In the genomic region with DNA sequence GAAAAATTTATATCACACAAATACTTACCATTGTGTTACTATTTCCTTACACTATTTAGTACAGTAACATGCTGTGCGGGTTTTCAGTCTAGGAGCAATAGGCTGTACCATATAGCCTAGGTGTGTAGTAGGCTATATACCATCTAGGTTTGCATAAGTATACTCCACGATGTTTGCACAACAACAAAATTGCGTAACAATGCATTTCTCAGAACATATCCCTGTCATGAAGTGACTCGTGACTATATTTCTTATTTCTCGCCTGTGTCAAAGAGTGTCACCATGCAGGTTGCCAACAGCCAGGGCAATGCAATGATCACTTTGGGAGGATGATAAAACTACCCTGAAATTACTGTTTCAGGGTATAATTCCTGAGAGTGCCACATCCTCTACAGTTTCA, we compare ENCODE assay signal across 30 cellular contexts.
"Had no signal": no experiment of that assay in that cellular context is flagged by ENCODE, and none has a peak within 500 bp of the region (broad histone marks: within the 10 kb centered on the region; RNA-seq: fewer than 3 reads in every experiment).

No MANE protein-coding gene starts in this region.

- FAIRE-seq: astrocyte, colon had no signal

- H3K9me3 ChIP-seq: gastrocnemius medialis had no signal

- H3K27me3 ChIP-seq: brain microvascular endothelial cell, foreskin keratinocyte, gastrocnemius medialis, heart left ventricle had no signal

- DNase-seq: activated CD4-positive, alpha-beta memory T cell treated with anti-CD3 and anti-CD28 coated beads for 36 hours; activated CD4-positive, alpha-beta T cell treated with anti-CD3 and anti-CD28 coated beads for 36 hours; activated CD4-positive, alpha-beta T cell treated with anti-CD3 and anti-CD28 coated beads, Interleukin-2, amount 10 ng/mL, durations not matched to agents 24 days and 14 days; activated CD4-positive, CD25-positive, alpha-beta regulatory T cell; activated CD4-positive, CD25-positive, alpha-beta regulatory T cell treated with anti-CD3 and anti-CD28 coated beads, Interleukin-2, amount 50 U/mL, for 72 hours; activated CD8-positive, alpha-beta memory T cell treated with anti-CD3 and anti-CD28 coated beads, Interleukin-2, amount 10 ng/mL, durations not matched to agents 7 days and 5 days; activated CD8-positive, alpha-beta memory T cell treated with anti-CD3 and anti-CD28 coated beads, Interleukin-2, amount 50 U/mL, for 4 hours; activated CD8-positive, alpha-beta T cell treated with anti-CD3 and anti-CD28 coated beads, Interleukin-2, amount 10 ng/mL, durations not matched to agents 7 days and 5 days; activated effector memory CD4-positive, alpha-beta T cell treated with anti-CD3 and anti-CD28 coated beads, Interleukin-2, amount 50 U/mL, for 16 hours; activated naive CD4-positive, alpha-beta T cell treated with anti-CD3 and anti-CD28 coated beads, Interleukin-2, amount 50 U/mL, for 16 hours; activated naive CD4-positive, alpha-beta T cell treated with Interleukin-2 at 50 U/mL for 16 hours; activated T-cell treated with anti-CD3 and anti-CD28 coated beads, Interleukin-2, amount 50 U/mL, for 1 hour; activated T-cell treated with anti-CD3 and anti-CD28 coated beads, Interleukin-2, amount 50 U/mL, for 48 hours; amniotic stem cell; anterior cingulate cortex; brain microvascular endothelial cell; caudate nucleus; cortex of kidney; dermis blood vessel endothelial cell; effector CD4-positive, alpha-beta T cell; effector memory CD8-positive, alpha-beta T cell; foreskin keratinocyte; gastrocnemius medialis; glutamatergic neuron; heart left ventricle; T-helper 1 cell; T-helper 2 cell had no signal

- H3K4me3 ChIP-seq: gastrocnemius medialis, heart left ventricle had no signal

- H3K27ac ChIP-seq: brain microvascular endothelial cell, foreskin keratinocyte, gastrocnemius medialis, heart left ventricle had no signal

- ATAC-seq: activated CD4-positive, alpha-beta T cell treated with anti-CD3 and anti-CD28 coated beads for 36 hours; activated CD8-positive, alpha-beta memory T cell treated with anti-CD3 and anti-CD28 coated beads, Interleukin-2, amount 10 ng/mL, durations not matched to agents 7 days and 5 days; activated CD8-positive, alpha-beta T cell treated with anti-CD3 and anti-CD28 coated beads, Interleukin-2, amount 10 ng/mL, durations not matched to agents 7 days and 5 days; effector memory CD8-positive, alpha-beta T cell; esophagus mucosa; foreskin keratinocyte; gastrocnemius medialis; heart left ventricle had no signal

- H3K36me3 ChIP-seq: brain microvascular endothelial cell, gastrocnemius medialis, heart left ventricle had no signal
